In genomic region chr12:53701518-53702264, GRCh38 we compare ENCODE assay signal across 8 cellular contexts. TPM values are rescaled to one million over a fixed set of nuclear protein-coding genes. Genes with fewer than 3 reads are reported as not detected.
DNase-seq lines count a peak whose midpoint lies in the region; ATAC-seq, FAIRE-seq and TF ChIP-seq lines count a peak whose summit lies in the region.

No MANE protein-coding gene starts in this region.

- no peak for TF ChIP-seq POLR2A in endothelial cell of umbilical vein (IDR thresholded peaks at IDR 0.05; ENCODE audit: low read depth, low read length)

- dilution Hi-C loops in endothelial cell of umbilical vein (cut with MboI; ENCODE audit: extremely low pct_ligation_motif_present, low sequenced_read_pairs): no loop called here

- peak; percentile 85 for FAIRE-seq in endothelial cell of umbilical vein (lab: Jason Lieb, UNC)

- H3K9me1 ChIP-seq in endothelial cell of umbilical vein (replicated peaks; ENCODE audit: control insufficient read depth, extremely low read depth, insufficient read depth, low read length): no peaks in the 10 kb centered on the region

- CTCF ChIA-PET in endothelial cell of umbilical vein (lab: Charles Lee): interaction anchor here (0.6 to 20.3 kb wide), 19 partner anchors 12 to 500 kb away, joined by 3 to 719 read pairs (median 4); partner anchors contain the start of gene CALCOCO1

- H3K4me3 ChIP-seq in endothelial cell of umbilical vein (replicated peaks in 1 of 3; ENCODE audit: insufficient read depth in 1 of 3, low read depth in 1 of 3, low read length in 3 of 3): no peak overlapping the region

- DNase-seq in EH (ENCODE audit: low read depth): peak; percentile 76
- DNase-seq in NOMO-1 treated with dmso at 0.1 percent for 144 hours (lab: John Stamatoyannopoulos, UW; ENCODE audit: unreplicated experiment): peak; percentile 10
- DNase-seq in activated CD8-positive, alpha-beta memory T cell treated with anti-CD3 and anti-CD28 coated beads, Interleukin-2, amount 50 U/mL, for 24 hours (ENCODE audit: extremely low read depth): peak; percentile 59
- peak; percentile 69 for DNase-seq in endothelial cell of umbilical vein (ENCODE audit: low read depth, low spot score)
- peak; percentile 72 for DNase-seq in myocyte (ENCODE audit: low read depth)
- peak; percentile 53 to 63 for DNase-seq in stimulated activated CD8-positive, alpha-beta memory T cell treated with anti-CD3 and anti-CD28 coated beads, Interleukin-7, amount 100 ng/mL, for 1 hour (ENCODE audit: low read depth in 2 of 2)

- H3K9me3 ChIP-seq in endothelial cell of umbilical vein (replicated peaks; ENCODE audit: control insufficient read depth, insufficient read depth, low read length): no peaks in the 10 kb centered on the region

- POLR2A ChIA-PET in endothelial cell of umbilical vein (lab: Charles Lee): no interaction called here

- no TSS peak for BruUV-seq in endothelial cell of umbilical vein (replicated peaks; lab: Mats Ljungman, UMichigan)

- H3K4me1 ChIP-seq in endothelial cell of umbilical vein (ENCODE audit: control insufficient read depth, extremely low read depth, insufficient read depth, low read length): no peaks in the 10 kb centered on the region

- H3K9ac ChIP-seq in endothelial cell of umbilical vein (replicated peaks; ENCODE audit: extremely low read depth, insufficient read depth, low read length): no peak overlapping the region

- intact Hi-C loops in endothelial cell of umbilical vein (cut with micrococcal nuclease): loop anchor here (1.0 to 5.0 kb wide), 3 partner anchors 42 to 286 kb away; partner anchors contain the start of gene HOXC10

- peak; percentile 64 for ATAC-seq in HG03442 (IDR thresholded peaks at IDR 0.05; ENCODE audit: unreplicated experiment)
- ATAC-seq in HG03159 (IDR thresholded peaks at IDR 0.05; ENCODE audit: unreplicated experiment): no peak

- no peaks in the 10 kb centered on the region for H3K79me2 ChIP-seq in endothelial cell of umbilical vein (ENCODE audit: control insufficient read depth, insufficient read depth, low read length)

- H3K27ac ChIP-seq in endothelial cell of umbilical vein (ENCODE audit: insufficient read depth, low read depth, low read length): no peak overlapping the region

- H3K27me3 ChIP-seq in endothelial cell of umbilical vein (ENCODE audit: control insufficient read depth in 2 of 2, insufficient read depth in 2 of 2, low read length in 2 of 2): peaks cover 57 to 72% of the 10 kb centered on the region in 2 experiments

- TF ChIP-seq CTCF in endothelial cell of umbilical vein (IDR thresholded peaks at IDR 0.05; ENCODE audit: extremely low read depth in 1 of 2, insufficient read depth in 1 of 2, low read depth in 1 of 2, low read length in 2 of 2): peak; percentile 95 to 96

- H4K20me1 ChIP-seq in endothelial cell of umbilical vein (replicated peaks; ENCODE audit: control insufficient read depth, extremely low read depth, insufficient read depth, low read length): no peaks in the 10 kb centered on the region

- no peaks in the 10 kb centered on the region for H3K36me3 ChIP-seq in endothelial cell of umbilical vein (ENCODE audit: control insufficient read depth in 2 of 2, extremely low read depth in 1 of 2, insufficient read depth in 2 of 2, low read length in 2 of 2)

- H2AFZ ChIP-seq in endothelial cell of umbilical vein (ENCODE audit: low read depth, low read length): no peak overlapping the region

- no peak overlapping the region for H3K4me2 ChIP-seq in endothelial cell of umbilical vein (ENCODE audit: insufficient read depth, low read length)

TF ChIP-seq in endothelial cell of umbilical vein, 7 proteins besides CTCF, POLR2A, EP300 and RAD21:
- TF ChIP-seq MAX (IDR thresholded peaks at IDR 0.05; ENCODE audit: insufficient read depth, insufficient read length) (no peak), MYC (IDR thresholded peaks at IDR 0.05; ENCODE audit: low read depth, low read length) (no peak), JUN (IDR thresholded peaks at IDR 0.05; ENCODE audit: borderline replicate concordance, insufficient read depth, insufficient read length, low read depth) (no peak), EZH2 (IDR thresholded peaks at IDR 0.05; ENCODE audit: borderline replicate concordance, low read depth, low read length, severe bottlenecking) (peak; percentile 49)
TF ChIP-seq in endothelial cell of umbilical vein: peak in this region for 1.

RNA-seq across cellular contexts. Expression of gene CALCOCO1, which starts 25.6 kb away (rescaled TPM):
- total RNA-seq in endothelial cell of umbilical vein (61.8 and 70.9 TPM in 2 replicates), myocyte (147 and 173 TPM in 2 replicates)
- polyA plus RNA-seq in endothelial cell of umbilical vein: 135 and 146 TPM in 2 replicates
- 59.0 and 74.5 TPM in 2 replicates for polyA plus RNA-seq in endothelial cell of umbilical vein (2011; cell fraction: cytosol; rRNA removed)
- 435 and 521 TPM in 2 replicates for polyA plus RNA-seq in endothelial cell of umbilical vein (2011; cell fraction: nucleus; rRNA removed)
- 63.7 and 64.1 TPM in 2 replicates for polyA plus RNA-seq in endothelial cell of umbilical vein (2012)
- polyA minus RNA-seq in endothelial cell of umbilical vein: 102 and 136 TPM in 2 replicates
- polyA minus RNA-seq in endothelial cell of umbilical vein (2011; cell fraction: cytosol; rRNA and poly(A)+ RNA removed): 8.0 TPM
- 79.0 and 96.8 TPM in 2 replicates for polyA minus RNA-seq in endothelial cell of umbilical vein (2011; cell fraction: nucleus; rRNA and poly(A)+ RNA removed)
- polyA plus RNA-seq in myocyte (2012): 239 TPM

RNA-seq across cellular contexts. Expression of gene ATP5MC2, which starts 25.8 kb away (rescaled TPM):
- total RNA-seq in endothelial cell of umbilical vein (375 and 402 TPM in 2 replicates), myocyte (411 and 520 TPM in 2 replicates)
- 820 and 971 TPM in 2 replicates for polyA plus RNA-seq in endothelial cell of umbilical vein
- polyA plus RNA-seq in endothelial cell of umbilical vein (2011; cell fraction: cytosol; rRNA removed): 532 and 616 TPM in 2 replicates
- 178 and 218 TPM in 2 replicates for polyA plus RNA-seq in endothelial cell of umbilical vein (2011; cell fraction: nucleus; rRNA removed)
- polyA plus RNA-seq in endothelial cell of umbilical vein (2012): 505 and 689 TPM in 2 replicates
- 1,130 and 1,205 TPM in 2 replicates for polyA minus RNA-seq in endothelial cell of umbilical vein
- polyA minus RNA-seq in endothelial cell of umbilical vein (2011; cell fraction: cytosol; rRNA and poly(A)+ RNA removed): 471 TPM
- polyA minus RNA-seq in endothelial cell of umbilical vein (2011; cell fraction: nucleus; rRNA and poly(A)+ RNA removed): 100 and 119 TPM in 2 replicates
- polyA plus RNA-seq in myocyte (2012): 434 TPM

RNA-seq across cellular contexts. Expression of gene CISTR, which starts 50.1 kb away (rescaled TPM):
- total RNA-seq in endothelial cell of umbilical vein: not detected in 2 replicates
- polyA plus RNA-seq in endothelial cell of umbilical vein: not detected in 2 replicates
- polyA plus RNA-seq in endothelial cell of umbilical vein (2011; cell fraction: cytosol; rRNA removed): not detected in 2 replicates
- not detected in 2 replicates for polyA plus RNA-seq in endothelial cell of umbilical vein (2011; cell fraction: nucleus; rRNA removed)
- not detected in 2 replicates for polyA plus RNA-seq in endothelial cell of umbilical vein (2012)
- not detected in 2 replicates for polyA minus RNA-seq in endothelial cell of umbilical vein
- not detected for polyA minus RNA-seq in endothelial cell of umbilical vein (2011; cell fraction: cytosol; rRNA and poly(A)+ RNA removed)
- not detected in 2 replicates for polyA minus RNA-seq in endothelial cell of umbilical vein (2011; cell fraction: nucleus; rRNA and poly(A)+ RNA removed)
- not detected in 2 replicates for total RNA-seq in myocyte
- not detected for polyA plus RNA-seq in myocyte (2012)

Comparison
In these comparisons a context has a peak if more than half of its experiments do, and no peak if none do; other contexts are left out.
1. DNase-seq: peak in every context shown above with its lines; median percentile 76 in EH; 72 in myocyte; 69 in endothelial cell of umbilical vein; 59 in activated CD8-positive, alpha-beta memory T cell treated with anti-CD3 and anti-CD28 coated beads, Interleukin-2, amount 50 U/mL, for 24 hours; 58 in stimulated activated CD8-positive, alpha-beta memory T cell treated with anti-CD3 and anti-CD28 coated beads, Interleukin-7, amount 100 ng/mL, for 1 hour; 10 in NOMO-1 treated with dmso at 0.1 percent for 144 hours.